In genomic region chr14:105475916-105476845, GRCh38 we compare ENCODE assay signal across 8 cellular contexts. TPM values are rescaled to one million over a fixed set of nuclear protein-coding genes. Genes with fewer than 3 reads are reported as not detected.
DNase-seq lines count a peak whose midpoint lies in the region; ATAC-seq and TF ChIP-seq lines count a peak whose summit lies in the region.

No MANE protein-coding gene starts in this region.

- no TSS peak for BruUV-seq in Caco-2 (replicated peaks; lab: Mats Ljungman, UMichigan)

- peak overlapping the region; percentile 27 for H3K4me3 Mint-ChIP-seq in Caco-2 (ENCODE audit: unreplicated experiment)

- H3K9me3 Mint-ChIP-seq in Caco-2 (ENCODE audit: unreplicated experiment) = no peaks in the 10 kb centered on the region

- H3K9me3 ChIP-seq in Caco-2 = no peaks in the 10 kb centered on the region
- no peaks in the 10 kb centered on the region for H3K9me3 ChIP-seq in SJCRH30 (replicated peaks)

- H3K4me1 Mint-ChIP-seq in Caco-2 (ENCODE audit: low read depth, unreplicated experiment) = peaks cover 6% of the 10 kb centered on the region

- H3K36me3 ChIP-seq in Caco-2 (ENCODE audit: control insufficient read depth, insufficient read depth, low read length) (no peaks in the 10 kb centered on the region), SJCRH30 (no peaks in the 10 kb centered on the region)

- DNase-seq in Caco-2 (no peak), SJCRH30 (peak; percentile 84), foreskin melanocyte (peak; percentile 56), nucleus accumbens (lab: John Stamatoyannopoulos, UW) (peak in 55 of 56 donors; percentile 28 to 90 (median 81)), NCI-H1694 (lab: John Stamatoyannopoulos, UW) (no peak), HEK293T (ENCODE audit: extremely low spot score) (no peak)

- POLR2A ChIA-PET in Caco-2 (lab: Charles Lee) (no interaction called here), HEK293T (lab: Yijun Ruan, JAX) (no interaction called here)

- H3K27ac Mint-ChIP-seq in Caco-2 (ENCODE audit: unreplicated experiment) = no peak overlapping the region

- H3K27ac ChIP-seq in SJCRH30 = peak overlapping the region; percentile 84

- H3K4me1 ChIP-seq in Caco-2 (peaks cover 23% of the 10 kb centered on the region), SJCRH30 (peaks cover 15% of the 10 kb centered on the region; the same call in 1 of the 2 replicates)

- H3K4me3 ChIP-seq in Caco-2 (ENCODE audit: low read depth, low read length) (no peak overlapping the region), SJCRH30 (peak overlapping the region; percentile 92)

- no peak for TF ChIP-seq CTCF in Caco-2 (IDR thresholded peaks at IDR 0.05; ENCODE audit: insufficient read depth in 1 of 2, low read depth in 1 of 2, low read length in 1 of 2, severe bottlenecking in 1 of 2, unreplicated experiment in 1 of 2)

- intact Hi-C loops in Caco-2 (cut with micrococcal nuclease; ENCODE audit: unreplicated experiment) = no loop called here

- peaks cover 7% of the 10 kb centered on the region for H3K27me3 Mint-ChIP-seq in Caco-2 (ENCODE audit: insufficient read depth, unreplicated experiment)

- peaks cover 9% of the 10 kb centered on the region for H3K36me3 Mint-ChIP-seq in Caco-2 (ENCODE audit: insufficient read depth, unreplicated experiment)

- ATAC-seq in GM21786 (IDR thresholded peaks at IDR 0.05; ENCODE audit: unreplicated experiment) = no peak
- ATAC-seq in GM18858 (IDR thresholded peaks at IDR 0.05; ENCODE audit: unreplicated experiment) = no peak

- no peaks in the 10 kb centered on the region; the same call in 1 of the 2 replicates for H3K27me3 ChIP-seq in Caco-2 (replicated peaks; ENCODE audit: control insufficient read depth, insufficient read depth, low read length)
- no peaks in the 10 kb centered on the region for H3K27me3 ChIP-seq in SJCRH30

- CTCF ChIA-PET in Caco-2 (lab: Charles Lee) (no interaction called here), HEK293T (lab: Yijun Ruan, JAX) (no interaction called here)

TF ChIP-seq in HEK293T, 16 proteins besides CTCF, POLR2A, EP300 and RAD21:
- TF ChIP-seq SUZ12 (IDR thresholded peaks at IDR 0.05) (no peak), L3MBTL2 (conservative IDR thresholded peaks at IDR 0.05) (no peak), ELF4 (IDR thresholded peaks at IDR 0.05) (no peak), ZNF384 (IDR thresholded peaks at IDR 0.05) (no peak), LEF1 (IDR thresholded peaks at IDR 0.05; ENCODE audit: borderline replicate concordance) (no peak), ARNT (IDR thresholded peaks at IDR 0.05) (no peak), CTBP1 (IDR thresholded peaks at IDR 0.05; ENCODE audit: borderline replicate concordance) (no peak), NFRKB (IDR thresholded peaks at IDR 0.05) (no peak), HDGF (IDR thresholded peaks at IDR 0.05; ENCODE audit: borderline replicate concordance) (no peak), SP1 (IDR thresholded peaks at IDR 0.05) (no peak), FOXA1 (IDR thresholded peaks at IDR 0.05) (no peak), TARDBP (IDR thresholded peaks at IDR 0.05) (no peak), BHLHE40 (IDR thresholded peaks at IDR 0.05; ENCODE audit: borderline replicate concordance) (no peak), FOXK2 (IDR thresholded peaks at IDR 0.05) (no peak), PKNOX1 (IDR thresholded peaks at IDR 0.05) (no peak)

RNA-seq across cellular contexts. Expression of gene CRIP2, which starts 1.6 kb away (rescaled TPM):
- 0.88 and 1.5 TPM in 2 replicates for total RNA-seq in Caco-2 (2022)
- 68.2 and 71.7 TPM in 2 replicates for total RNA-seq in SJCRH30 (2014; rRNA removed; shearing (Covaris generic))

RNA-seq across cellular contexts. Expression of gene CRIP1, which starts 10.5 kb away (rescaled TPM):
- 46.0 and 75.1 TPM in 2 replicates for total RNA-seq in Caco-2 (2022)
- total RNA-seq in SJCRH30 (2014; rRNA removed; shearing (Covaris generic)) = 0.14 TPM in 1 of 2 replicates, not detected in the other

RNA-seq across cellular contexts. Expression of gene TEDC1, which starts 14.9 kb away (rescaled TPM):
- 30.3 and 30.8 TPM in 2 replicates for total RNA-seq in Caco-2 (2022)
- 30.9 and 37.4 TPM in 2 replicates for total RNA-seq in SJCRH30 (2014; rRNA removed; shearing (Covaris generic))

RNA-seq across cellular contexts. Expression of gene TMEM121, which starts 50.2 kb away (rescaled TPM):
- total RNA-seq in Caco-2 (2022) = 0.28 TPM in 1 of 2 replicates, not detected in the other
- 4.4 and 4.8 TPM in 2 replicates for total RNA-seq in SJCRH30 (2014; rRNA removed; shearing (Covaris generic))

RNA-seq across cellular contexts. Expression of gene MTA1, which starts 56.6 kb away (rescaled TPM):
- 158 and 167 TPM in 2 replicates for total RNA-seq in Caco-2 (2022)
- 91.7 and 117 TPM in 2 replicates for total RNA-seq in SJCRH30 (2014; rRNA removed; shearing (Covaris generic))

Comparison
In these comparisons a context has a peak if more than half of its experiments do, and no peak if none do; other contexts are left out.
1. DNase-seq: peak in SJCRH30 (2 of 2), foreskin melanocyte (single experiment) and nucleus accumbens (55 of 56); none in Caco-2 (0 of 2), NCI-H1694 (single experiment) and HEK293T (single experiment).
2. RNA of gene CRIP2, which starts 1.6 kb away (total RNA-seq): 68.2 to 71.7 TPM in SJCRH30; 0.88 to 1.5 TPM in Caco-2; every median in the first group is over 10 times any median in the second.
3. RNA of gene CRIP1, which starts 10.5 kb away (total RNA-seq): 46.0 to 75.1 TPM in Caco-2; 0.14 TPM in SJCRH30; every median in the first group is over 10 times any median in the second.